Comparison of ENCODE assay signal across 8 cellular contexts in the genomic region with DNA sequence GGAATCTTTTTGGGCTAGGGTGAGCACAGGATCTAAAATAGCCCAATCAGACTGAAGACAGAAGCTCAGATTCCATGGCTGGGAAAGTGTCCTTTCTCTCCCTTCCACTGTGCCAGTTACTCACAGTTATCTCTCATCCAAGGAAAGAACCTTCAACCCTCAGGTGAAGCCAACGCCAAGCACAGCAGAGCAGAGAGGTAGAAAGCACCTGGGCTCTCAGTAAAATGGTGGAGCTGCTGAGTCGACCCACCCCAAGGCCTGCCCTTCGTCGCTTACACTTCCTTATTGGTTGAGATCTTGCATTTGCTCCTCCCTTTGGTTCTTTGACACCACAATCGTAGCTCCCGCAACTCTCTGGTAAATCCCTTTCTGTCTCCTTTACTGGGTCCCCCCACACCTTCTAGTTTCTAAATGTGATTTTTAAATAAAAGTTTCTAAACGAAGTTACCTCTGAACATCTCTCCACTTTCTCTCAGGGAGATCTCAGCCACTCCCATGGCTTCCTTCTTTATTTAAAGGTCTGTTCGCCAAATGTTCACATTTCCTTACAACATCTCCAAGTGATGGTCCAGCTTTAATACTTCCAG. TPM values are rescaled to one million over a fixed set of nuclear protein-coding genes. Genes with fewer than 3 reads are reported as not detected.
A peak's percentile ranks its signal among the peaks of the same experiment; 100 is the strongest.
DNase-seq lines count a peak whose midpoint lies in the region; ATAC-seq and TF ChIP-seq lines count a peak whose summit lies in the region.

No MANE protein-coding gene starts in this region.

- H3K4me2 ChIP-seq in BLaER1 = peak overlapping the region; percentile 37; the same call in 1 of the 2 replicates

- H3K9me3 ChIP-seq in BLaER1 (no peaks in the 10 kb centered on the region), tibial nerve (no peaks in the 10 kb centered on the region)

- TF ChIP-seq EP300 in tibial nerve (IDR thresholded peaks at IDR 0.05) = no peak

- WGBS in tibial nerve, 2 donors = 75 to 87% methylated on average over 8 of the region's 8 CpGs

- TF ChIP-seq CTCF in tibial nerve (IDR thresholded peaks at IDR 0.05) = no peak

- peak overlapping the region; percentile 80 to 92 for H3K4me3 Mint-ChIP-seq in activated T-cell treated with anti-CD3 and anti-CD28 coated beads, Interleukin-2, amount 50 U/mL, for 72 hours

- ATAC-seq in HG03159 (IDR thresholded peaks at IDR 0.05; ENCODE audit: unreplicated experiment) = peak; percentile 71
- ATAC-seq in activated T-cell treated with anti-CD3 and anti-CD28 coated beads, Interleukin-2, amount 50 U/mL, for 72 hours (replicated peaks in 1 of 2) = peak; percentile 64 to 93

- H3K9me3 Mint-ChIP-seq in activated T-cell treated with anti-CD3 and anti-CD28 coated beads, Interleukin-2, amount 50 U/mL, for 72 hours = no peaks in the 10 kb centered on the region

- H3K9ac ChIP-seq in BLaER1 = no peak overlapping the region

- no peaks in the 10 kb centered on the region for H3K27me3 ChIP-seq in BLaER1
- no peaks in the 10 kb centered on the region for H3K27me3 ChIP-seq in tibial nerve

- no peaks in the 10 kb centered on the region for H3K36me3 Mint-ChIP-seq in activated T-cell treated with anti-CD3 and anti-CD28 coated beads, Interleukin-2, amount 50 U/mL, for 72 hours (ENCODE audit: insufficient read depth in 2 of 2)

- H3K4me1 Mint-ChIP-seq in activated T-cell treated with anti-CD3 and anti-CD28 coated beads, Interleukin-2, amount 50 U/mL, for 72 hours (ENCODE audit: low read depth) = peaks cover 25% of the 10 kb centered on the region

- peak; percentile 16 to 40 for DNase-seq in activated T-cell treated with anti-CD3 and anti-CD28 coated beads, Interleukin-2, amount 50 U/mL, for 72 hours
- peak; percentile 10 for DNase-seq in stimulated activated CD4-positive, alpha-beta T cell treated with anti-CD3 and anti-CD28 coated beads, Interleukin-4, amount 100 ng/mL, for 1 hour
- DNase-seq in tibial nerve (ENCODE audit: low spot score in 2 of 2) (no peak), mesenteric fat pad (ENCODE audit: low spot score) (no peak), DMS153 treated with DMSO at 0.1 percent for 48 hours (lab: John Stamatoyannopoulos, UW; ENCODE audit: unreplicated experiment) (no peak)

- H3K27me3 Mint-ChIP-seq in activated T-cell treated with anti-CD3 and anti-CD28 coated beads, Interleukin-2, amount 50 U/mL, for 72 hours (ENCODE audit: low read depth) = no peaks in the 10 kb centered on the region

- H3K4me3 ChIP-seq in BLaER1 = no peak overlapping the region
- H3K4me3 ChIP-seq in tibial nerve = peak overlapping the region in 2 of 4 donors; percentile 21 to 25

- H4K20me1 ChIP-seq in BLaER1 = no peaks in the 10 kb centered on the region

- peaks cover 10% of the 10 kb centered on the region for H3K4me1 ChIP-seq in BLaER1
- peaks cover 0 to 21% (median 4%) of the 10 kb centered on the region in 4 donors for H3K4me1 ChIP-seq in tibial nerve

- H3K27ac Mint-ChIP-seq in activated T-cell treated with anti-CD3 and anti-CD28 coated beads, Interleukin-2, amount 50 U/mL, for 72 hours = peak overlapping the region; percentile 89

- TF ChIP-seq POLR2A in GM19099 (IDR thresholded peaks at IDR 0.05; ENCODE audit: extremely low read depth, insufficient read length, low read depth) (peak; percentile 57), tibial nerve (IDR thresholded peaks at IDR 0.05) (no peak)

- no peak overlapping the region for H3K27ac ChIP-seq in BLaER1
- peak overlapping the region in 2 of 4 donors; percentile 4 to 36 for H3K27ac ChIP-seq in tibial nerve

- no peaks in the 10 kb centered on the region for H3K36me3 ChIP-seq in BLaER1
- no peaks in the 10 kb centered on the region for H3K36me3 ChIP-seq in tibial nerve

RNA-seq across cellular contexts. Expression of a gene that starts 27.5 kb away (rescaled TPM):
- 1 to 10 TPM; 8.0 to 8.6 TPM for total RNA-seq in activated T-cell treated with anti-CD3 and anti-CD28 coated beads, Interleukin-2, amount 50 U/mL, for 72 hours
- total RNA-seq in tibial nerve (10 to 100 TPM; 11.7 to 17.9 (median 16.9) TPM), mesenteric fat pad (33.6 TPM)

Comparison
In these comparisons a context has a peak if more than half of its experiments do, and no peak if none do; other contexts are left out.
1. DNase-seq: peak in activated T-cell treated with anti-CD3 and anti-CD28 coated beads, Interleukin-2, amount 50 U/mL, for 72 hours (2 of 2) and stimulated activated CD4-positive, alpha-beta T cell treated with anti-CD3 and anti-CD28 coated beads, Interleukin-4, amount 100 ng/mL, for 1 hour (single experiment); none in tibial nerve (0 of 2), mesenteric fat pad (single experiment) and DMS153 treated with DMSO at 0.1 percent for 48 hours (single experiment).